15 cellular contexts compared by ENCODE assay signal in genomic region chr4:184967699-184968098, GRCh38. TPM values are rescaled to one million over a fixed set of nuclear protein-coding genes. Genes with fewer than 3 reads are reported as not detected.
DNase-seq lines count a peak whose midpoint lies in the region; ATAC-seq and TF ChIP-seq lines count a peak whose summit lies in the region.
"Not testable (repeated sequence)": the region's sequence is repeated elsewhere in the genome, so short reads cannot be mapped to it uniquely, and the experiment has no call there.
"Had no signal": no experiment of that assay in that cellular context is flagged by ENCODE, and none has a peak within 500 bp of the region (broad histone marks: within the 10 kb centered on the region; RNA-seq: fewer than 3 reads in every experiment).

No MANE protein-coding gene starts in this region.

- not testable (repeated sequence) for H3K36me3 Mint-ChIP-seq in CD8-positive, alpha-beta T cell; T-helper 1 cell treated with Interleukin-12 subunit alpha and Interleukin-12 subunit beta and Interleukin-4 antibody, amounts not matched to agents 30 μg/mL and 1 μg/mL, for 36 hours (ENCODE audit: low read depth); activated CD4-positive, alpha-beta memory T cell treated with anti-CD3 and anti-CD28 coated beads, Interleukin-2, amount 10 ng/mL, durations not matched to agents 7 days and 5 days (ENCODE audit: low read depth); activated naive CD4-positive, alpha-beta T cell treated with anti-CD3 and anti-CD28 coated beads for 36 hours (ENCODE audit: low read depth); osteocyte (ENCODE audit: unreplicated experiment)

- H3K4me3 ChIP-seq in CD8-positive, alpha-beta T cell (ENCODE audit: low read depth, low read length), result not testable (repeated sequence)

- H3K4me3 Mint-ChIP-seq in CD8-positive, alpha-beta T cell, result peak overlapping the region; percentile 21
- H3K4me3 Mint-ChIP-seq in T-helper 1 cell treated with Interleukin-12 subunit alpha and Interleukin-12 subunit beta and Interleukin-4 antibody, amounts not matched to agents 30 μg/mL and 1 μg/mL, for 36 hours, result peak overlapping the region; percentile 18
- peak overlapping the region; percentile 48 for H3K4me3 Mint-ChIP-seq in activated CD4-positive, alpha-beta memory T cell treated with anti-CD3 and anti-CD28 coated beads, Interleukin-2, amount 10 ng/mL, durations not matched to agents 7 days and 5 days
- peak overlapping the region; percentile 32 for H3K4me3 Mint-ChIP-seq in activated naive CD4-positive, alpha-beta T cell treated with anti-CD3 and anti-CD28 coated beads for 36 hours
- H3K4me3 Mint-ChIP-seq in osteocyte (ENCODE audit: unreplicated experiment), result not testable (repeated sequence)

- not testable (repeated sequence) for H3K4me1 ChIP-seq in CD8-positive, alpha-beta T cell (ENCODE audit: insufficient read depth, low read length)

- peak; percentile 27 for ATAC-seq in CD8-positive, alpha-beta T cell

- not testable (repeated sequence) for TF ChIP-seq POLR2A in erythroblast (IDR thresholded peaks at IDR 0.05; ENCODE audit: low read length)

- H3K9me3 Mint-ChIP-seq in CD8-positive, alpha-beta T cell, result peaks cover 12% of the 10 kb centered on the region
- peaks cover 22% of the 10 kb centered on the region for H3K9me3 Mint-ChIP-seq in T-helper 1 cell treated with Interleukin-12 subunit alpha and Interleukin-12 subunit beta and Interleukin-4 antibody, amounts not matched to agents 30 μg/mL and 1 μg/mL, for 36 hours
- H3K9me3 Mint-ChIP-seq in activated CD4-positive, alpha-beta memory T cell treated with anti-CD3 and anti-CD28 coated beads, Interleukin-2, amount 10 ng/mL, durations not matched to agents 7 days and 5 days, result not testable (repeated sequence)
- H3K9me3 Mint-ChIP-seq in activated naive CD4-positive, alpha-beta T cell treated with anti-CD3 and anti-CD28 coated beads for 36 hours, result peaks cover 14% of the 10 kb centered on the region
- peaks cover 14% of the 10 kb centered on the region for H3K9me3 Mint-ChIP-seq in osteocyte (ENCODE audit: unreplicated experiment)

- peak in 1 of 7 experiments; percentile 36 for DNase-seq in CD8-positive, alpha-beta T cell
- peak; percentile 45 for DNase-seq in NOMO-1 treated with DMSO at 0.1 percent for 48 hours (lab: John Stamatoyannopoulos, UW; ENCODE audit: unreplicated experiment)
- not testable (repeated sequence) for DNase-seq in activated CD4-positive, alpha-beta memory T cell treated with anti-CD3 and anti-CD28 coated beads, Interleukin-2, amount 10 ng/mL, durations not matched to agents 7 days and 5 days
- peak; percentile 38 for DNase-seq in activated naive CD4-positive, alpha-beta T cell treated with anti-CD3 and anti-CD28 coated beads for 36 hours
- peak; percentile 46 to 58 for DNase-seq in erythroblast (lab: John Stamatoyannopoulos, UW)
- peak; percentile 42 for DNase-seq in osteocyte (ENCODE audit: extremely low spot score, unreplicated experiment)

- not testable (repeated sequence) for H3K27ac ChIP-seq in CD8-positive, alpha-beta T cell (ENCODE audit: low read depth, low read length)

- H3K27ac Mint-ChIP-seq in CD8-positive, alpha-beta T cell, result peak overlapping the region; percentile 88
- peak overlapping the region; percentile 89 for H3K27ac Mint-ChIP-seq in T-helper 1 cell treated with Interleukin-12 subunit alpha and Interleukin-12 subunit beta and Interleukin-4 antibody, amounts not matched to agents 30 μg/mL and 1 μg/mL, for 36 hours
- peak overlapping the region; percentile 66 for H3K27ac Mint-ChIP-seq in activated CD4-positive, alpha-beta memory T cell treated with anti-CD3 and anti-CD28 coated beads, Interleukin-2, amount 10 ng/mL, durations not matched to agents 7 days and 5 days
- H3K27ac Mint-ChIP-seq in activated naive CD4-positive, alpha-beta T cell treated with anti-CD3 and anti-CD28 coated beads for 36 hours, result peak overlapping the region; percentile 77
- not testable (repeated sequence) for H3K27ac Mint-ChIP-seq in osteocyte (ENCODE audit: unreplicated experiment)

- not testable (repeated sequence) for H3K27me3 ChIP-seq in CD8-positive, alpha-beta T cell (ENCODE audit: insufficient read depth, low read length)

- POLR2A ChIA-PET in CD8-positive, alpha-beta T cell (lab: Charles Lee); activated CD4-positive, alpha-beta memory T cell treated with anti-CD3 and anti-CD28 coated beads, Interleukin-2, amount 10 ng/mL, durations not matched to agents 7 days and 5 days (lab: Charles Lee): not testable (repeated sequence)

- H3K36me3 ChIP-seq in CD8-positive, alpha-beta T cell (ENCODE audit: insufficient read depth, low read length), result not testable (repeated sequence)

- not testable (repeated sequence) for H3K27me3 Mint-ChIP-seq in CD8-positive, alpha-beta T cell (ENCODE audit: low read depth); activated CD4-positive, alpha-beta memory T cell treated with anti-CD3 and anti-CD28 coated beads, Interleukin-2, amount 10 ng/mL, durations not matched to agents 7 days and 5 days; activated naive CD4-positive, alpha-beta T cell treated with anti-CD3 and anti-CD28 coated beads for 36 hours (ENCODE audit: low read depth); osteocyte (ENCODE audit: unreplicated experiment)
- H3K27me3 Mint-ChIP-seq in T-helper 1 cell treated with Interleukin-12 subunit alpha and Interleukin-12 subunit beta and Interleukin-4 antibody, amounts not matched to agents 30 μg/mL and 1 μg/mL, for 36 hours (ENCODE audit: low read depth), result peaks cover 16% of the 10 kb centered on the region

- CTCF ChIA-PET in CD8-positive, alpha-beta T cell (lab: Charles Lee), result not testable (repeated sequence)
- CTCF ChIA-PET in activated CD4-positive, alpha-beta memory T cell treated with anti-CD3 and anti-CD28 coated beads, Interleukin-2, amount 10 ng/mL, durations not matched to agents 7 days and 5 days (lab: Charles Lee), result interaction anchor here (0.6 kb wide), 1 partner anchor 742 kb away, joined by 3 read pairs; no protein-coding TSS in a partner anchor
- CTCF ChIA-PET in activated naive CD4-positive, alpha-beta T cell treated with anti-CD3 and anti-CD28 coated beads for 36 hours (lab: Charles Lee), result interaction anchor here (1.0 kb wide), 1 partner anchor 15 kb away, joined by 3 read pairs; no protein-coding TSS in a partner anchor

- not testable (repeated sequence) for TF ChIP-seq CTCF in CD8-positive, alpha-beta T cell (IDR thresholded peaks at IDR 0.05); osteocyte (IDR thresholded peaks at IDR 0.05)

- intact Hi-C loops in CD8-positive, alpha-beta T cell (cut with DNase I, micrococcal nuclease), result loop anchor here in 1 of 2 experiments (10.0 kb wide), 1 partner anchor 143 kb away; the partner anchor contains the start of gene ACSL1
- intact Hi-C loops in activated naive CD4-positive, alpha-beta T cell treated with anti-CD3 and anti-CD28 coated beads for 36 hours (cut with micrococcal nuclease), result loop anchor here (10.0 kb wide), 1 partner anchor 683 kb away; no protein-coding TSS in a partner anchor

- H3K9me3 ChIP-seq in CD8-positive, alpha-beta T cell (ENCODE audit: low read length), result not testable (repeated sequence)

- not testable (repeated sequence) for H3K4me1 Mint-ChIP-seq in CD8-positive, alpha-beta T cell (ENCODE audit: low read depth); T-helper 1 cell treated with Interleukin-12 subunit alpha and Interleukin-12 subunit beta and Interleukin-4 antibody, amounts not matched to agents 30 μg/mL and 1 μg/mL, for 36 hours (ENCODE audit: low read depth); activated CD4-positive, alpha-beta memory T cell treated with anti-CD3 and anti-CD28 coated beads, Interleukin-2, amount 10 ng/mL, durations not matched to agents 7 days and 5 days; activated naive CD4-positive, alpha-beta T cell treated with anti-CD3 and anti-CD28 coated beads for 36 hours (ENCODE audit: low read depth); osteocyte (ENCODE audit: unreplicated experiment)

RNA-seq across cellular contexts. Expression of gene HELT, which starts 50.6 kb away (rescaled TPM):
- total RNA-seq in CD8-positive, alpha-beta T cell, result not detected
- not detected for total RNA-seq in activated CD4-positive, alpha-beta memory T cell treated with anti-CD3 and anti-CD28 coated beads, Interleukin-2, amount 10 ng/mL, durations not matched to agents 7 days and 5 days
- not detected for total RNA-seq in activated naive CD4-positive, alpha-beta T cell treated with anti-CD3 and anti-CD28 coated beads for 36 hours
- total RNA-seq in osteocyte, result not detected in 2 replicates
- total RNA-seq: Calu3, dermis microvascular lymphatic vessel endothelial cell, gastrocnemius medialis, H4, lung microvascular endothelial cell, pulmonary artery endothelial cell, stomach, thyroid gland had no signal
